ENCODE assay signal across 23 cellular contexts in the genomic region with DNA sequence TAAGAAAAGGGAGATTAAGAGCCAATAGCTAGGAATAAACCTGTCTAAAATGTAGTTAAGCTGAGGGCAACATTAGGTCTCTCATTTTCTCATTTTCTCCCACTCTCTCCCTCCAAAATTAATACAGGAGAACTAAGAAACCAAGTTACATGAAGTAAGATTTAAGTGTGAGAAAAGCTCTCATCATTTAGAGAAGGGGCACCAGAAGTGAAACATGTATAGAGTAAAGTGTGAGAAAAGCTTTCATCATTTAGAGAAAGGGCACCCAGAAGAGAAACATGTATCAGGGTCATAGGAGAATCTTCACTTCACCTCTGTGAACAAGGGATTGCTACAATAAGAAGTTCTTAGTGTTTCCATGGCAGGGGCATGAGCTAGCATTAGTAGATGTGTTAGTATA.
A peak's percentile ranks its signal among the peaks of the same experiment; 100 is the strongest.
DNase-seq lines count a peak whose midpoint lies in the region; ATAC-seq and TF ChIP-seq lines count a peak whose summit lies in the region.
"Had no signal": no experiment of that assay in that cellular context is flagged by ENCODE, and none has a peak within 500 bp of the region (broad histone marks: within the 10 kb centered on the region; RNA-seq: fewer than 3 reads in every experiment).

No MANE protein-coding gene starts in this region.

- ATAC-seq in GM18517 (IDR thresholded peaks at IDR 0.05; ENCODE audit: unreplicated experiment) (peak; percentile 62), GM19468 (IDR thresholded peaks at IDR 0.05; ENCODE audit: extremely low read depth, unreplicated experiment) (peak; percentile 63), HG02763 (IDR thresholded peaks at IDR 0.05; ENCODE audit: unreplicated experiment) (peak; percentile 50), HG03575 (IDR thresholded peaks at IDR 0.05; ENCODE audit: extremely low read depth, insufficient number of reproducible peaks, low FRiP score, unreplicated experiment) (peak; percentile 51)
- ATAC-seq: esophagus mucosa, HCT116, HepG2 had no signal

- TF ChIP-seq CTCF in vagina (IDR thresholded peaks at IDR 0.05): no peak

- no peaks in the 10 kb centered on the region for H3K4me1 Mint-ChIP-seq in activated naive CD4-positive, alpha-beta T cell treated with anti-CD3 and anti-CD28 coated beads for 36 hours (ENCODE audit: low read depth)
- H3K4me1 Mint-ChIP-seq: activated CD4-positive, alpha-beta T cell treated with anti-CD3 and anti-CD28 coated beads, Interleukin-2, amount 10 ng/mL, durations not matched to agents 24 days and 14 days; brain; neural crest cell had no signal

- DNase-seq in hippocampal formation (lab: John Stamatoyannopoulos, UW) (no peak), vagina (ENCODE audit: extremely low spot score in 2 of 2) (no peak), NCI-H2196 (lab: John Stamatoyannopoulos, UW; ENCODE audit: unreplicated experiment) (no peak)
- DNase-seq in activated naive CD4-positive, alpha-beta T cell treated with anti-CD3 and anti-CD28 coated beads for 36 hours: no peak
- DNase-seq: activated CD4-positive, alpha-beta T cell treated with anti-CD3 and anti-CD28 coated beads, Interleukin-2, amount 10 ng/mL, durations not matched to agents 24 days and 14 days; activated naive CD4-positive, alpha-beta T cell treated with anti-CD3 and anti-CD28 coated beads, Interleukin-2, amount 50 U/mL, for 16 hours; Calu3; GDM1; mesenchymal stem cell; MM.1S; NCI-H1930; NCI-H524; OCI-M1 had no signal

- CTCF ChIA-PET in activated naive CD4-positive, alpha-beta T cell treated with anti-CD3 and anti-CD28 coated beads for 36 hours (lab: Charles Lee): no interaction called here

- TF ChIP-seq POLR2A in vagina (IDR thresholded peaks at IDR 0.05): no peak

- no peaks in the 10 kb centered on the region for H3K36me3 Mint-ChIP-seq in activated naive CD4-positive, alpha-beta T cell treated with anti-CD3 and anti-CD28 coated beads for 36 hours (ENCODE audit: low read depth)
- H3K36me3 Mint-ChIP-seq: brain had no signal

- no peaks in the 10 kb centered on the region for H3K36me3 ChIP-seq in vagina
- H3K36me3 ChIP-seq: SJSA1 had no signal

- no peak overlapping the region for H3K27ac Mint-ChIP-seq in activated naive CD4-positive, alpha-beta T cell treated with anti-CD3 and anti-CD28 coated beads for 36 hours
- H3K27ac Mint-ChIP-seq: activated CD4-positive, alpha-beta T cell treated with anti-CD3 and anti-CD28 coated beads, Interleukin-2, amount 10 ng/mL, durations not matched to agents 24 days and 14 days; brain had no signal

- H3K27me3 Mint-ChIP-seq in activated naive CD4-positive, alpha-beta T cell treated with anti-CD3 and anti-CD28 coated beads for 36 hours (ENCODE audit: low read depth): no peaks in the 10 kb centered on the region
- H3K27me3 Mint-ChIP-seq: activated CD4-positive, alpha-beta T cell treated with anti-CD3 and anti-CD28 coated beads, Interleukin-2, amount 10 ng/mL, durations not matched to agents 24 days and 14 days; brain had no signal

- H3K9me3 ChIP-seq in vagina: no peaks in the 10 kb centered on the region
- H3K9me3 ChIP-seq: SJSA1 had no signal

- no peak overlapping the region for H3K4me3 ChIP-seq in vagina
- H3K4me3 ChIP-seq: SJSA1 had no signal

- intact Hi-C loops in vagina (cut with DNase I): no loop called here
- intact Hi-C loops in activated naive CD4-positive, alpha-beta T cell treated with anti-CD3 and anti-CD28 coated beads for 36 hours (cut with micrococcal nuclease): no loop called here

- H3K27ac ChIP-seq in vagina: no peak overlapping the region
- H3K27ac ChIP-seq: SJSA1 had no signal

- H3K4me3 Mint-ChIP-seq in activated naive CD4-positive, alpha-beta T cell treated with anti-CD3 and anti-CD28 coated beads for 36 hours: no peak overlapping the region
- H3K4me3 Mint-ChIP-seq: activated CD4-positive, alpha-beta T cell treated with anti-CD3 and anti-CD28 coated beads, Interleukin-2, amount 10 ng/mL, durations not matched to agents 24 days and 14 days; brain; neural crest cell had no signal

- no peaks in the 10 kb centered on the region for H3K4me1 ChIP-seq in vagina
- H3K4me1 ChIP-seq: SJSA1 had no signal

- H3K27me3 ChIP-seq in vagina: no peaks in the 10 kb centered on the region
- H3K27me3 ChIP-seq: SJSA1 had no signal

- H3K9me3 Mint-ChIP-seq in activated naive CD4-positive, alpha-beta T cell treated with anti-CD3 and anti-CD28 coated beads for 36 hours: peaks cover 3% of the 10 kb centered on the region
- H3K9me3 Mint-ChIP-seq: brain, neural crest cell had no signal
